17 cellular contexts compared by ENCODE assay signal in the genomic region with DNA sequence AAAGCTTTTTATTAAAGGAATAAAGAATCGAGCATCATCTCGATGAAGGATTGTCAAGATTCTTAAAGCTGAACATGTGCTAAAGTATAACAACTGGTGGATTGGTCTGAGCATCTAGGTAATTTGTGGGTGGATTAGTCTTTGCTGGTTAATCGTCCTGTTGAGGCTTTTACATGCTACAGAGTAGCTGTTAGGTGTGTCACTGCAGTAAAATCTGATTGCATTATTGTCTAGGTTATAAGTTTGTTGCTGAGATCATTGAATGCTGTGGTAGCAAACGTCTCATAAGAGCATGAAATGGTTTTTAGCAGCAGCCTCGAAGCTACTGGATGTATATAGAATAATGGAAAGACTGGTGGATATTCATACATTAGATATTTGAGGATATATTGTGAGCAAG. TPM values are rescaled to one million over a fixed set of nuclear protein-coding genes. Genes with fewer than 3 reads are reported as not detected.
DNase-seq lines count a peak whose midpoint lies in the region; ATAC-seq and TF ChIP-seq lines count a peak whose summit lies in the region.
"Had no signal": no experiment of that assay in that cellular context is flagged by ENCODE, and none has a peak within 500 bp of the region (broad histone marks: within the 10 kb centered on the region; RNA-seq: fewer than 3 reads in every experiment).

No MANE protein-coding gene starts in this region.

- no peak for ATAC-seq in stimulated activated memory B cell treated with anti-CD40 and anti-IgM and Interleukin-4, amounts not matched to agents 10 μg/mL and 1 μg/mL and 100 μg/mL, for 72 hours
- ATAC-seq in GM21529 (IDR thresholded peaks at IDR 0.05; ENCODE audit: unreplicated experiment), result no peak
- ATAC-seq: A549, Panc1, Right ventricle myocardium inferior had no signal

- no peak overlapping the region for H3K4me3 Mint-ChIP-seq in activated naive CD8-positive, alpha-beta T cell
- no peak overlapping the region for H3K4me3 Mint-ChIP-seq in activated naive CD8-positive, alpha-beta T cell treated with anti-CD3 and anti-CD28 coated beads for 36 hours
- peak overlapping the region; percentile 85 for H3K4me3 Mint-ChIP-seq in glutamatergic neuron (ENCODE audit: unreplicated experiment)
- no peak overlapping the region for H3K4me3 Mint-ChIP-seq in stimulated activated memory B cell treated with anti-CD40 and anti-IgM and Interleukin-4, amounts not matched to agents 10 μg/mL and 1 μg/mL and 100 μg/mL, for 72 hours
- H3K4me3 Mint-ChIP-seq in T-helper 2 cell treated with Interferon-gamma antibody and Interleukin-4, amounts not matched to agents 5 μg/mL and 100 μg/mL, for 36 hours, result no peak overlapping the region
- H3K4me3 Mint-ChIP-seq: CD4-positive, alpha-beta T cell had no signal

- peaks cover 15% of the 10 kb centered on the region for H3K36me3 Mint-ChIP-seq in activated naive CD8-positive, alpha-beta T cell
- H3K36me3 Mint-ChIP-seq in activated naive CD8-positive, alpha-beta T cell treated with anti-CD3 and anti-CD28 coated beads for 36 hours, result peaks cover 33% of the 10 kb centered on the region
- no peaks in the 10 kb centered on the region for H3K36me3 Mint-ChIP-seq in glutamatergic neuron (ENCODE audit: unreplicated experiment)
- peaks cover 36% of the 10 kb centered on the region for H3K36me3 Mint-ChIP-seq in stimulated activated memory B cell treated with anti-CD40 and anti-IgM and Interleukin-4, amounts not matched to agents 10 μg/mL and 1 μg/mL and 100 μg/mL, for 72 hours
- H3K36me3 Mint-ChIP-seq in T-helper 2 cell treated with Interferon-gamma antibody and Interleukin-4, amounts not matched to agents 5 μg/mL and 100 μg/mL, for 36 hours (ENCODE audit: low read depth), result peaks cover 27% of the 10 kb centered on the region

- H3K27me3 Mint-ChIP-seq in activated naive CD8-positive, alpha-beta T cell, result no peaks in the 10 kb centered on the region
- H3K27me3 Mint-ChIP-seq in activated naive CD8-positive, alpha-beta T cell treated with anti-CD3 and anti-CD28 coated beads for 36 hours, result no peaks in the 10 kb centered on the region
- no peaks in the 10 kb centered on the region for H3K27me3 Mint-ChIP-seq in glutamatergic neuron (ENCODE audit: unreplicated experiment)
- no peaks in the 10 kb centered on the region for H3K27me3 Mint-ChIP-seq in stimulated activated memory B cell treated with anti-CD40 and anti-IgM and Interleukin-4, amounts not matched to agents 10 μg/mL and 1 μg/mL and 100 μg/mL, for 72 hours
- no peaks in the 10 kb centered on the region for H3K27me3 Mint-ChIP-seq in T-helper 2 cell treated with Interferon-gamma antibody and Interleukin-4, amounts not matched to agents 5 μg/mL and 100 μg/mL, for 36 hours (ENCODE audit: low read depth)
- H3K27me3 Mint-ChIP-seq: CD4-positive, alpha-beta T cell had no signal

- no peaks in the 10 kb centered on the region for H3K9me3 Mint-ChIP-seq in activated naive CD8-positive, alpha-beta T cell (ENCODE audit: low read depth)
- no peaks in the 10 kb centered on the region for H3K9me3 Mint-ChIP-seq in activated naive CD8-positive, alpha-beta T cell treated with anti-CD3 and anti-CD28 coated beads for 36 hours
- H3K9me3 Mint-ChIP-seq in glutamatergic neuron (ENCODE audit: unreplicated experiment), result peaks cover 4% of the 10 kb centered on the region
- no peaks in the 10 kb centered on the region for H3K9me3 Mint-ChIP-seq in stimulated activated memory B cell treated with anti-CD40 and anti-IgM and Interleukin-4, amounts not matched to agents 10 μg/mL and 1 μg/mL and 100 μg/mL, for 72 hours
- H3K9me3 Mint-ChIP-seq in T-helper 2 cell treated with Interferon-gamma antibody and Interleukin-4, amounts not matched to agents 5 μg/mL and 100 μg/mL, for 36 hours, result no peaks in the 10 kb centered on the region
- H3K9me3 Mint-ChIP-seq: CD4-positive, alpha-beta T cell had no signal

- peak overlapping the region; percentile 23 for H3K27ac Mint-ChIP-seq in activated naive CD8-positive, alpha-beta T cell
- no peak overlapping the region for H3K27ac Mint-ChIP-seq in activated naive CD8-positive, alpha-beta T cell treated with anti-CD3 and anti-CD28 coated beads for 36 hours
- peak overlapping the region; percentile 94 for H3K27ac Mint-ChIP-seq in glutamatergic neuron (ENCODE audit: unreplicated experiment)
- H3K27ac Mint-ChIP-seq in stimulated activated memory B cell treated with anti-CD40 and anti-IgM and Interleukin-4, amounts not matched to agents 10 μg/mL and 1 μg/mL and 100 μg/mL, for 72 hours, result peak overlapping the region; percentile 2
- no peak overlapping the region for H3K27ac Mint-ChIP-seq in T-helper 2 cell treated with Interferon-gamma antibody and Interleukin-4, amounts not matched to agents 5 μg/mL and 100 μg/mL, for 36 hours
- H3K27ac Mint-ChIP-seq: CD4-positive, alpha-beta T cell had no signal

- no peak overlapping the region for H3K4me3 ChIP-seq in BE2C (ENCODE audit: low read depth, low read length)
- H3K4me3 ChIP-seq: A549 had no signal

- DNase-seq in activated naive CD8-positive, alpha-beta T cell treated with anti-CD3 and anti-CD28 coated beads for 36 hours, result no peak
- DNase-seq in NCI-H82 treated with DMSO at 0.1 percent for 48 hours (lab: John Stamatoyannopoulos, UW; ENCODE audit: unreplicated experiment) (peak; percentile 47), glutamatergic neuron (no peak), BE2C (no peak)
- DNase-seq in T-helper 2 cell treated with Interferon-gamma antibody and Interleukin-4, amounts not matched to agents 5 μg/mL and 100 μg/mL, for 36 hours (ENCODE audit: low spot score), result no peak
- DNase-seq: CD4-positive, alpha-beta T cell; DND-41; GDM1; NCI-H1092; NCI-H226; NCI-H526 treated with DMSO at 0.1 percent for 48 hours had no signal

- peaks cover 7% of the 10 kb centered on the region for H3K4me1 ChIP-seq in BE2C

- H3K4me1 Mint-ChIP-seq in activated naive CD8-positive, alpha-beta T cell (ENCODE audit: low read depth), result peaks cover 75% of the 10 kb centered on the region
- H3K4me1 Mint-ChIP-seq in activated naive CD8-positive, alpha-beta T cell treated with anti-CD3 and anti-CD28 coated beads for 36 hours, result peaks cover 71% of the 10 kb centered on the region
- peaks cover 39% of the 10 kb centered on the region for H3K4me1 Mint-ChIP-seq in glutamatergic neuron (ENCODE audit: low read depth, unreplicated experiment)
- peaks cover 62% of the 10 kb centered on the region for H3K4me1 Mint-ChIP-seq in stimulated activated memory B cell treated with anti-CD40 and anti-IgM and Interleukin-4, amounts not matched to agents 10 μg/mL and 1 μg/mL and 100 μg/mL, for 72 hours
- peaks cover 42% of the 10 kb centered on the region for H3K4me1 Mint-ChIP-seq in T-helper 2 cell treated with Interferon-gamma antibody and Interleukin-4, amounts not matched to agents 5 μg/mL and 100 μg/mL, for 36 hours (ENCODE audit: low read depth)

- H3K36me3 ChIP-seq in BE2C, result peaks cover 7% of the 10 kb centered on the region

- no peaks in the 10 kb centered on the region for H3K9me3 ChIP-seq in BE2C
- H3K9me3 ChIP-seq: A549 had no signal

- TF ChIP-seq CTCF in glutamatergic neuron (IDR thresholded peaks at IDR 0.05; ENCODE audit: partially characterized antibody, unreplicated experiment) (no peak), BE2C (IDR thresholded peaks at IDR 0.05; ENCODE audit: low read depth, low read length) (no peak)

- no peaks in the 10 kb centered on the region for H3K27me3 ChIP-seq in BE2C

RNA-seq across cellular contexts. Expression of gene FBXO38, which starts 7.2 kb away (rescaled TPM):
- total RNA-seq in activated naive CD8-positive, alpha-beta T cell treated with anti-CD3 and anti-CD28 coated beads for 36 hours, result 10 to 100 TPM; 35.9 to 38.8 TPM
- total RNA-seq in glutamatergic neuron (ENCODE audit: unreplicated experiment), result 132 TPM
- polyA plus RNA-seq in BE2C (2012; ENCODE audit: insufficient read depth, insufficient read length, low read depth), result 33.1 TPM

RNA-seq across cellular contexts. Expression of gene SPINK9, which starts 55.6 kb away (rescaled TPM):
- total RNA-seq in activated naive CD8-positive, alpha-beta T cell treated with anti-CD3 and anti-CD28 coated beads for 36 hours, result not detected
- total RNA-seq in glutamatergic neuron (ENCODE audit: unreplicated experiment), result not detected
- not detected for polyA plus RNA-seq in BE2C (2012; ENCODE audit: insufficient read depth, insufficient read length, low read depth)
- total RNA-seq: CD4-positive, alpha-beta T cell; Right ventricle myocardium inferior had no signal
- polyA plus RNA-seq: A549 had no signal

Comparison
In these comparisons a context has a peak if more than half of its experiments do, and no peak if none do; other contexts are left out.
1. H3K27ac Mint-ChIP-seq: peak in activated naive CD8-positive, alpha-beta T cell (single experiment), glutamatergic neuron (single experiment) and stimulated activated memory B cell treated with anti-CD40 and anti-IgM and Interleukin-4, amounts not matched to agents 10 μg/mL and 1 μg/mL and 100 μg/mL, for 72 hours (single experiment); none in activated naive CD8-positive, alpha-beta T cell treated with anti-CD3 and anti-CD28 coated beads for 36 hours (single experiment) and T-helper 2 cell treated with Interferon-gamma antibody and Interleukin-4, amounts not matched to agents 5 μg/mL and 100 μg/mL, for 36 hours (single experiment).